27 cellular contexts compared by ENCODE assay signal in the genomic region with DNA sequence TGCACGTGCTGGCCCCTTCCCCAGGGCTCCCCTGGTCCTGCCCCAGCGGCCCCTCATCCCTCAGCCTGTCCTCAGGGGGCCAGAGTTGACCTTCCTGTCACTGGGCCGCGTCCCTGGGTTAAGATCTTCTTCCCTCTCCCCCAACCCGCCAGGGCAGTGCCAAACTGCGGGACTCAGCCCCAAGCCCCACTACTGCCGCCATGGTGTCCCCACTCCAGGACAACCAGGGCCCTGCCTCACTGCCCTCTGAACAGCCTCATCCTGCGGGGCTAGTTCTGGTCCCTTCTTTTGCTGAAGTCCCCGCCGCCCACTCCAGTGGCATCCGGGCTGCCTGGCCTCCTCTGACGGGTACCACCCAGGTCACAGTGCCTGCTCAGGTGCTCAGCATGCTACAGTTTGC. TPM values are rescaled to one million over a fixed set of nuclear protein-coding genes. Genes with fewer than 3 reads are reported as not detected.
"Had no signal": no experiment of that assay in that cellular context is flagged by ENCODE, and none has a peak within 500 bp of the region (broad histone marks: within the 10 kb centered on the region; RNA-seq: fewer than 3 reads in every experiment).

No MANE protein-coding gene starts in this region.

- ATAC-seq: activated CD8-positive, alpha-beta T cell treated with anti-CD3 and anti-CD28 coated beads, Interleukin-2, amount 10 ng/mL, durations not matched to agents 7 days and 5 days; activated naive CD8-positive, alpha-beta T cell treated with anti-CD3 and anti-CD28 coated beads, Interleukin-2, amount 50 U/mL, for 24 hours; PC-3 had no signal

- H3K4me1 ChIP-seq: Peyer's patch had no signal

- H3K4me3 ChIP-seq: MG63, Peyer's patch had no signal

- H3K27ac ChIP-seq: Peyer's patch, WERI-Rb-1 had no signal

- DNase-seq: activated CD4-positive, alpha-beta T cell treated with anti-CD3 and anti-CD28 coated beads, Interleukin-2, amount 10 ng/mL, durations not matched to agents 24 days and 14 days; activated CD4-positive, alpha-beta T cell treated with anti-CD3 and anti-CD28 coated beads, Interleukin-2, amount 50 U/mL, for 48 hours; activated CD8-positive, alpha-beta T cell treated with anti-CD3 and anti-CD28 coated beads, Interleukin-2, amount 10 ng/mL, durations not matched to agents 7 days and 5 days; activated gamma-delta T cell; activated naive CD4-positive, alpha-beta T cell treated with anti-CD3 and anti-CD28 coated beads for 36 hours; activated naive CD8-positive, alpha-beta T cell treated with anti-CD3 and anti-CD28 coated beads, Interleukin-2, amount 50 U/mL, for 24 hours; activated T-cell treated with anti-CD3 and anti-CD28 coated beads, Interleukin-2, amount 50 U/mL, for 24 hours; anterior cingulate cortex; Kasumi-1; KG1; MG63; NCI-H1092; NCI-H1436 treated with DMSO at 0.1 percent for 48 hours; NCI-H2029; NCI-H524 treated with DMSO at 0.1 percent for 48 hours; PC-3; Peyer's patch; RPMI8226; T1000; WERI-Rb-1 had no signal

- H3K36me3 Mint-ChIP-seq: activated naive CD8-positive, alpha-beta T cell; brain had no signal

- H3K4me1 Mint-ChIP-seq: activated CD4-positive, alpha-beta T cell treated with anti-CD3 and anti-CD28 coated beads, Interleukin-2, amount 10 ng/mL, durations not matched to agents 24 days and 14 days; activated naive CD8-positive, alpha-beta T cell treated with anti-CD3 and anti-CD28 coated beads, Interleukin-2, amount 50 U/mL, for 24 hours had no signal

- H3K4me3 Mint-ChIP-seq: activated CD4-positive, alpha-beta T cell treated with anti-CD3 and anti-CD28 coated beads, Interleukin-2, amount 10 ng/mL, durations not matched to agents 24 days and 14 days; activated CD8-positive, alpha-beta T cell treated with anti-CD3 and anti-CD28 coated beads, Interleukin-2, amount 10 ng/mL, durations not matched to agents 7 days and 5 days; activated naive CD4-positive, alpha-beta T cell treated with anti-CD3 and anti-CD28 coated beads for 36 hours; activated naive CD8-positive, alpha-beta T cell; activated naive CD8-positive, alpha-beta T cell treated with anti-CD3 and anti-CD28 coated beads, Interleukin-2, amount 50 U/mL, for 24 hours; activated T-cell treated with anti-CD3 and anti-CD28 coated beads, Interleukin-2, amount 50 U/mL, for 24 hours; brain had no signal

- H3K9me3 Mint-ChIP-seq: activated CD4-positive, alpha-beta T cell treated with anti-CD3 and anti-CD28 coated beads, Interleukin-2, amount 10 ng/mL, durations not matched to agents 24 days and 14 days; activated naive CD4-positive, alpha-beta T cell treated with anti-CD3 and anti-CD28 coated beads for 36 hours; activated naive CD8-positive, alpha-beta T cell treated with anti-CD3 and anti-CD28 coated beads, Interleukin-2, amount 50 U/mL, for 24 hours; activated T-cell treated with anti-CD3 and anti-CD28 coated beads, Interleukin-2, amount 50 U/mL, for 24 hours; activated T-helper 2 cell treated with anti-CD3 and anti-CD28 coated beads, Interferon-gamma antibody, Interleukin-2, Interleukin-4, amounts not matched to agents 10 μg/mL and 5 μg/mL and 100 μg/mL, durations not matched to agents 14 hours and 24 hours and 36 hours had no signal

- H3K36me3 ChIP-seq: MG63, Peyer's patch, WERI-Rb-1 had no signal

- H3K27me3 ChIP-seq: Peyer's patch had no signal

- H3K9me3 ChIP-seq: MG63, Peyer's patch had no signal

- H3K27ac Mint-ChIP-seq: activated CD4-positive, alpha-beta T cell treated with anti-CD3 and anti-CD28 coated beads, Interleukin-2, amount 10 ng/mL, durations not matched to agents 24 days and 14 days; activated CD8-positive, alpha-beta T cell treated with anti-CD3 and anti-CD28 coated beads, Interleukin-2, amount 10 ng/mL, durations not matched to agents 7 days and 5 days; activated naive CD4-positive, alpha-beta T cell treated with anti-CD3 and anti-CD28 coated beads for 36 hours; activated naive CD8-positive, alpha-beta T cell; activated naive CD8-positive, alpha-beta T cell treated with anti-CD3 and anti-CD28 coated beads, Interleukin-2, amount 50 U/mL, for 24 hours; activated T-cell treated with anti-CD3 and anti-CD28 coated beads, Interleukin-2, amount 50 U/mL, for 24 hours; activated T-helper 2 cell treated with anti-CD3 and anti-CD28 coated beads, Interferon-gamma antibody, Interleukin-2, Interleukin-4, amounts not matched to agents 10 μg/mL and 5 μg/mL and 100 μg/mL, durations not matched to agents 14 hours and 24 hours and 36 hours had no signal

RNA-seq across cellular contexts. Expression of a gene that starts 37.5 kb away (rescaled TPM):
- total RNA-seq: activated CD4-positive, alpha-beta T cell treated with anti-CD3 and anti-CD28 coated beads, Interleukin-2, amount 10 ng/mL, durations not matched to agents 24 days and 14 days; activated CD8-positive, alpha-beta T cell treated with anti-CD3 and anti-CD28 coated beads, Interleukin-2, amount 10 ng/mL, durations not matched to agents 7 days and 5 days; activated naive CD4-positive, alpha-beta T cell treated with anti-CD3 and anti-CD28 coated beads for 36 hours; activated T-helper 2 cell treated with anti-CD3 and anti-CD28 coated beads, Interferon-gamma antibody, Interleukin-2, Interleukin-4, amounts not matched to agents 10 μg/mL and 5 μg/mL and 100 μg/mL, durations not matched to agents 14 hours and 24 hours and 36 hours; bronchial epithelial cell; NCI-H460; PC-3; Peyer's patch; T-helper 1 cell treated with Interleukin-12 subunit alpha and Interleukin-12 subunit beta and Interleukin-4 antibody, amounts not matched to agents 30 ng/mL and 1 ng/mL, for 36 hours; T-helper 2 cell treated with Interferon-gamma antibody and Interleukin-4, amounts not matched to agents 100 ng/mL and 5 ng/mL, for 36 hours had no signal
